In the genomic region with DNA sequence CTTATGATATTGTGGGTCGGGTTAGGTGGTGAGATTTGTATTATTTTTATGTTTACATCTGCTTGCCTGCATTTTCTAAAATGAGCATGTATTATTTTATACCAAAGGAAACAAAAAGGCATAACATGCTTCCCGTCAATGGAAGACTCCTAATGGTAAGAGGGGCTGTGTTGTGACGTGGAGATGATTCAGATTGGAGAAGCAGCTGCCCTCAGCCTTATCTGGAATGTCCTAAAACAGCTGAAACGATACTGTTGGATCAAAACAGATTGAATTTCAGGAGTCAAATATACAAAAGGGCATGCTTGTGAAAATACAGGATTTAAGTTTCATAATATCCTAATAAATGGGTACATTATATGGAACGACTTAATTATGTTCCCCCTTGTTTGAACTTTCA, we compare ENCODE assay signal across 1 cellular context.
TF ChIP-seq lines count a peak whose summit lies in the region.

No MANE protein-coding gene starts in this region.

TF ChIP-seq in IMR-90, 13 proteins besides CTCF, POLR2A, EP300 and RAD21 (continued from another document):
- TF ChIP-seq SMC3 (IDR thresholded peaks at IDR 0.05; ENCODE audit: low read depth, low read length) = no peak
- TF ChIP-seq, protein P1, sequence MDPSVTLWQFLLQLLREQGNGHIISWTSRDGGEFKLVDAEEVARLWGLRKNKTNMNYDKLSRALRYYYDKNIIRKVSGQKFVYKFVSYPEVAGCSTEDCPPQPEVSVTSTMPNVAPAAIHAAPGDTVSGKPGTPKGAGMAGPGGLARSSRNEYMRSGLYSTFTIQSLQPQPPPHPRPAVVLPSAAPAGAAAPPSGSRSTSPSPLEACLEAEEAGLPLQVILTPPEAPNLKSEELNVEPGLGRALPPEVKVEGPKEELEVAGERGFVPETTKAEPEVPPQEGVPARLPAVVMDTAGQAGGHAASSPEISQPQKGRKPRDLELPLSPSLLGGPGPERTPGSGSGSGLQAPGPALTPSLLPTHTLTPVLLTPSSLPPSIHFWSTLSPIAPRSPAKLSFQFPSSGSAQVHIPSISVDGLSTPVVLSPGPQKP (IDR thresholded peaks at IDR 0.05; ENCODE audit: borderline replicate concordance, low read depth, low read length) = no peak
- TF ChIP-seq MAFK (IDR thresholded peaks at IDR 0.05; ENCODE audit: low read depth, low read length) = no peak
- TF ChIP-seq BHLHE40 (IDR thresholded peaks at IDR 0.05; ENCODE audit: low read depth, low read length) = no peak
- TF ChIP-seq FOS (IDR thresholded peaks at IDR 0.05; ENCODE audit: low read depth, low read length) = no peak
- no peak for TF ChIP-seq CEBPB (IDR thresholded peaks at IDR 0.05; ENCODE audit: low read depth, low read length)
